8 cellular contexts compared by ENCODE assay signal in genomic region chr20:34875657-34876160, GRCh38. TPM values are rescaled to one million over a fixed set of nuclear protein-coding genes. Genes with fewer than 3 reads are reported as not detected.
DNase-seq lines count a peak whose midpoint lies in the region; TF ChIP-seq lines count a peak whose summit lies in the region.

No MANE protein-coding gene starts in this region.

- no peaks in the 10 kb centered on the region for H3K36me3 ChIP-seq in CD4-positive, alpha-beta memory T cell (ENCODE audit: insufficient read depth, low read length)
- H3K36me3 ChIP-seq in KMS-11 (ENCODE audit: insufficient read depth), result no peaks in the 10 kb centered on the region

- TF ChIP-seq CTCF in KMS-11 (conservative IDR thresholded peaks at IDR 0.05; ENCODE audit: low read depth, low read length), result no peak
- TF ChIP-seq CTCF in neural crest cell (conservative IDR thresholded peaks at IDR 0.05), result no peak

- H3K4me3 Mint-ChIP-seq in CD4-positive, alpha-beta memory T cell, result peak overlapping the region; percentile 80 to 88 (median 84)
- peak overlapping the region; percentile 96 for H3K4me3 Mint-ChIP-seq in neural crest cell

- no peaks in the 10 kb centered on the region for H4K20me1 ChIP-seq in KMS-11 (ENCODE audit: insufficient read depth)

- peaks cover 40 to 73% (median 55%) of the 10 kb centered on the region in 4 donors for H3K4me1 Mint-ChIP-seq in CD4-positive, alpha-beta memory T cell
- H3K4me1 Mint-ChIP-seq in neural crest cell, result peaks cover 73% of the 10 kb centered on the region

- H3K4me3 ChIP-seq in CD4-positive, alpha-beta memory T cell (ENCODE audit: low read length in 2 of 2), result peak overlapping the region; percentile 18 to 58
- no peak overlapping the region for H3K4me3 ChIP-seq in KMS-11 (IDR thresholded peaks at IDR 0.05; ENCODE audit: insufficient read depth, low read depth, low read length)

- no peaks in the 10 kb centered on the region for H3K36me3 Mint-ChIP-seq in CD4-positive, alpha-beta memory T cell
- H3K36me3 Mint-ChIP-seq in neural crest cell (ENCODE audit: low read depth), result peaks cover 3% of the 10 kb centered on the region

- peak overlapping the region; percentile 34 for H3K4me2 ChIP-seq in KMS-11

- no peaks in the 10 kb centered on the region for H3K9me3 Mint-ChIP-seq in CD4-positive, alpha-beta memory T cell
- peaks cover 3% of the 10 kb centered on the region for H3K9me3 Mint-ChIP-seq in neural crest cell

- no peaks in the 10 kb centered on the region for H3K27me3 ChIP-seq in CD4-positive, alpha-beta memory T cell (ENCODE audit: insufficient read depth, low read length)
- no peaks in the 10 kb centered on the region for H3K27me3 ChIP-seq in KMS-11 (ENCODE audit: insufficient read depth, low read depth)

- H2AFZ ChIP-seq in KMS-11 (ENCODE audit: low read depth), result peak overlapping the region; percentile 93

- no peak for DNase-seq in CD4-positive, alpha-beta memory T cell
- DNase-seq in neural crest cell (ENCODE audit: low read depth, low spot score) (no peak), COR-L47 (lab: John Stamatoyannopoulos, UW) (no peak), cerebellum (ENCODE audit: low spot score) (no peak), NCI-H446 treated with DMSO at 0.1 percent for 48 hours (lab: John Stamatoyannopoulos, UW) (no peak), GM19240 (ENCODE audit: insufficient read length, low spot score) (no peak)

- POLR2A ChIA-PET in CD4-positive, alpha-beta memory T cell (lab: Charles Lee; ENCODE audit: partially characterized antibody), result interaction anchor here (1.1 to 4.0 kb wide), 6 partner anchors 41 to 81 kb away, joined by 4 to 34 read pairs (median 4); partner anchors contain the start of genes GSS, MYH7B and NCOA6

- H3K9ac ChIP-seq in KMS-11, result no peak overlapping the region

- peak overlapping the region; percentile 65 to 96 (median 89) for H3K27ac Mint-ChIP-seq in CD4-positive, alpha-beta memory T cell
- H3K27ac Mint-ChIP-seq in neural crest cell (ENCODE audit: unreplicated experiment), result peak overlapping the region; percentile 44

- CTCF ChIA-PET in CD4-positive, alpha-beta memory T cell (lab: Charles Lee; ENCODE audit: partially characterized antibody), result interaction anchor here (1.1 to 7.2 kb wide), 6 partner anchors 40 to 216 kb away, joined by 3 to 100 read pairs (median 4); partner anchors contain the start of genes GSS, MYH7B and TRPC4AP

- intact Hi-C loops in CD4-positive, alpha-beta memory T cell (cut with micrococcal nuclease), result loop anchor here (1.0 to 10.0 kb wide), 4 partner anchors 51 to 402 kb away; partner anchors contain the start of genes GSS, MYH7B, NCOA6 and PIGU

- no peaks in the 10 kb centered on the region for H3K79me2 ChIP-seq in KMS-11 (ENCODE audit: insufficient read depth, low read depth)

- H3K9me3 ChIP-seq in CD4-positive, alpha-beta memory T cell (ENCODE audit: control insufficient read depth in 1 of 2, low read length in 2 of 2), result no peaks in the 10 kb centered on the region

- peak overlapping the region; percentile 25 for H3K27ac ChIP-seq in CD4-positive, alpha-beta memory T cell (ENCODE audit: low read depth, low read length)
- H3K27ac ChIP-seq in KMS-11 (no peak overlapping the region), cingulate gyrus (ENCODE audit: low read depth, low read length) (peak overlapping the region; percentile 86)

- no peaks in the 10 kb centered on the region for H3K27me3 Mint-ChIP-seq in CD4-positive, alpha-beta memory T cell
- no peaks in the 10 kb centered on the region for H3K27me3 Mint-ChIP-seq in neural crest cell (ENCODE audit: low read depth)

- H3K4me1 ChIP-seq in CD4-positive, alpha-beta memory T cell (ENCODE audit: insufficient read depth, low read length), result peaks cover 54% of the 10 kb centered on the region
- H3K4me1 ChIP-seq in KMS-11 (ENCODE audit: low read depth, poor library complexity, severe bottlenecking), result peaks cover 34% of the 10 kb centered on the region

RNA-seq across cellular contexts. Expression of gene ACSS2, which starts 0.7 kb away (rescaled TPM):
- total RNA-seq in CD4-positive, alpha-beta memory T cell, result 10 to 100 TPM; 19.8 to 24.3 TPM
- 10 to 100 TPM; 11.4 to 14.1 TPM for polyA plus RNA-seq in CD4-positive, alpha-beta memory T cell
- total RNA-seq in neural crest cell (84.9 and 90.9 TPM in 2 replicates), cerebellum (14.3 TPM)

RNA-seq across cellular contexts. Expression of gene GGT7, which starts 3.1 kb away (rescaled TPM):
- 10 to 100 TPM; 35.3 to 37.2 TPM for total RNA-seq in CD4-positive, alpha-beta memory T cell
- polyA plus RNA-seq in CD4-positive, alpha-beta memory T cell, result 1 to 10 TPM; 2.0 to 5.7 TPM
- total RNA-seq in neural crest cell (64.1 and 67.7 TPM in 2 replicates), cerebellum (19.3 TPM)

RNA-seq across cellular contexts. Expression of gene NCOA6, which starts 50.3 kb away (rescaled TPM):
- 10 to 100 TPM; 29.5 to 29.9 TPM for total RNA-seq in CD4-positive, alpha-beta memory T cell
- polyA plus RNA-seq in CD4-positive, alpha-beta memory T cell, result 10 to 100 TPM in 1 of 2 donors, under 1 TPM in 1; 0.60 to 12.9 TPM
- total RNA-seq in neural crest cell (76.0 and 79.5 TPM in 2 replicates), cerebellum (24.4 TPM)
